In genomic region chr11:68028802-68029475, GRCh38 we compare ENCODE assay signal across 11 cellular contexts. TPM values are rescaled to one million over a fixed set of nuclear protein-coding genes. Genes with fewer than 3 reads are reported as not detected.
DNase-seq lines count a peak whose midpoint lies in the region; ATAC-seq and TF ChIP-seq lines count a peak whose summit lies in the region.
"Had no signal": no experiment of that assay in that cellular context is flagged by ENCODE, and none has a peak within 500 bp of the region (broad histone marks: within the 10 kb centered on the region; RNA-seq: fewer than 3 reads in every experiment).

No MANE protein-coding gene starts in this region.

- 82 to 90% (median 84%) methylated on average over 12 of the region's 12 CpGs for WGBS in psoas muscle, 3 donors

- H3K4me3 ChIP-seq in OCI-LY1 (ENCODE audit: low read depth, low read length, poor library complexity, severe bottlenecking) (peak overlapping the region; percentile 85), psoas muscle (peak overlapping the region; percentile 86)

- peak overlapping the region; percentile 69; the same call in 1 of the 2 replicates for H3K9ac ChIP-seq in OCI-LY1 (ENCODE audit: low read length)

- CTCF ChIA-PET in activated CD4-positive, alpha-beta T cell treated with anti-CD3 and anti-CD28 coated beads for 36 hours (lab: Charles Lee): interaction anchor here (0.7 to 1.0 kb wide), 2 partner anchors 9 to 10 kb away, joined by 3 read pairs; partner anchors contain the start of gene TCIRG1
- CTCF ChIA-PET in HEK293T (lab: Yijun Ruan, JAX): no interaction called here

- intact Hi-C loops in activated CD4-positive, alpha-beta T cell treated with anti-CD3 and anti-CD28 coated beads for 36 hours (cut with DNase I, micrococcal nuclease): no loop called here
- intact Hi-C loops in dendritic cell treated with granulocyte-macrophage colony-stimulating factor and Interleukin-4, amounts not matched to agents 40 ng/mL and 50 ng/mL, for 4 days (cut with micrococcal nuclease): no loop called here
- intact Hi-C loops in psoas muscle (cut with DNase I): no loop called here

- TF ChIP-seq CTCF in OCI-LY1 (IDR thresholded peaks at IDR 0.05; ENCODE audit: low read length): no peak
- no peak for TF ChIP-seq CTCF in psoas muscle (IDR thresholded peaks at IDR 0.05)

- H3K27me3 ChIP-seq in OCI-LY1 (ENCODE audit: insufficient read depth, low read length) (no peaks in the 10 kb centered on the region), psoas muscle (ENCODE audit: insufficient read depth in 3 of 3, low read length in 2 of 3) (no peaks in the 10 kb centered on the region)
- H3K27me3 ChIP-seq: uterus had no signal

- H3K9me3 ChIP-seq in OCI-LY1 (ENCODE audit: low read length) (no peaks in the 10 kb centered on the region), psoas muscle (no peaks in the 10 kb centered on the region)
- H3K9me3 ChIP-seq: uterus had no signal

- H4K20me1 ChIP-seq in OCI-LY1 (ENCODE audit: insufficient read depth, low read length): no peaks in the 10 kb centered on the region

- no peak for ATAC-seq in activated CD4-positive, alpha-beta T cell treated with anti-CD3 and anti-CD28 coated beads for 36 hours
- no peak for ATAC-seq in psoas muscle
- ATAC-seq: left cardiac atrium had no signal

- H3F3A ChIP-seq in OCI-LY1 (ENCODE audit: insufficient read depth, low read length): no peaks in the 10 kb centered on the region

- no peaks in the 10 kb centered on the region for H3K79me2 ChIP-seq in OCI-LY1 (ENCODE audit: insufficient read depth, low read length)

- no peak overlapping the region for H2AFZ ChIP-seq in OCI-LY1 (ENCODE audit: low read length)

- POLR2A ChIA-PET in activated CD4-positive, alpha-beta T cell treated with anti-CD3 and anti-CD28 coated beads for 36 hours (lab: Charles Lee): no interaction called here
- POLR2A ChIA-PET in HEK293T (lab: Yijun Ruan, JAX): interaction anchor here (6.2 kb wide), 1 partner anchor 13 kb away, joined by 43 read pairs; the partner anchor contains the start of gene TCIRG1

- H3K27ac ChIP-seq in OCI-LY1 (ENCODE audit: low read depth, low read length, poor library complexity, severe bottlenecking) (no peak overlapping the region), psoas muscle (no peak overlapping the region)
- H3K27ac ChIP-seq: uterus had no signal

- H3K27me3 Mint-ChIP-seq in activated CD4-positive, alpha-beta T cell treated with anti-CD3 and anti-CD28 coated beads for 36 hours: no peaks in the 10 kb centered on the region
- H3K27me3 Mint-ChIP-seq in dendritic cell treated with granulocyte-macrophage colony-stimulating factor and Interleukin-4, amounts not matched to agents 40 ng/mL and 50 ng/mL, for 4 days: no peaks in the 10 kb centered on the region

- peak overlapping the region; percentile 96 for H3K4me3 Mint-ChIP-seq in activated CD4-positive, alpha-beta T cell treated with anti-CD3 and anti-CD28 coated beads for 36 hours
- H3K4me3 Mint-ChIP-seq in dendritic cell treated with granulocyte-macrophage colony-stimulating factor and Interleukin-4, amounts not matched to agents 40 ng/mL and 50 ng/mL, for 4 days: no peak overlapping the region

- peaks cover 28% of the 10 kb centered on the region for H3K4me1 ChIP-seq in OCI-LY1 (ENCODE audit: insufficient read depth, low read length, severe bottlenecking)
- peaks cover 23% of the 10 kb centered on the region for H3K4me1 ChIP-seq in psoas muscle

- peak overlapping the region; percentile 66 for H3K27ac Mint-ChIP-seq in activated CD4-positive, alpha-beta T cell treated with anti-CD3 and anti-CD28 coated beads for 36 hours
- H3K27ac Mint-ChIP-seq in dendritic cell treated with granulocyte-macrophage colony-stimulating factor and Interleukin-4, amounts not matched to agents 40 ng/mL and 50 ng/mL, for 4 days: peak overlapping the region; percentile 93

- H3K4me2 ChIP-seq in OCI-LY1 (ENCODE audit: low read length): peak overlapping the region; percentile 69

- peaks cover 8% of the 10 kb centered on the region for H3K36me3 Mint-ChIP-seq in activated CD4-positive, alpha-beta T cell treated with anti-CD3 and anti-CD28 coated beads for 36 hours (ENCODE audit: low read depth)
- H3K36me3 Mint-ChIP-seq in dendritic cell treated with granulocyte-macrophage colony-stimulating factor and Interleukin-4, amounts not matched to agents 40 ng/mL and 50 ng/mL, for 4 days (ENCODE audit: low read depth): peaks cover 86% of the 10 kb centered on the region

- DNase-seq in activated CD4-positive, alpha-beta T cell treated with anti-CD3 and anti-CD28 coated beads for 36 hours: no peak
- DNase-seq in activated CD4-positive, alpha-beta T cell treated with anti-CD3 and anti-CD28 coated beads, Interleukin-2, amount 50 U/mL, for 4 hours: no peak
- DNase-seq in psoas muscle: no peak
- DNase-seq in HK-2 (ENCODE audit: unreplicated experiment): no peak
- no peak for DNase-seq in effector CD8-positive, alpha-beta T cell (lab: John Stamatoyannopoulos, UW)
- DNase-seq in HEK293T (ENCODE audit: extremely low spot score): no peak
- DNase-seq: left cardiac atrium, NCI-H187, uterus had no signal

- H3K4me1 Mint-ChIP-seq in activated CD4-positive, alpha-beta T cell treated with anti-CD3 and anti-CD28 coated beads for 36 hours: peaks cover 26% of the 10 kb centered on the region
- H3K4me1 Mint-ChIP-seq in dendritic cell treated with granulocyte-macrophage colony-stimulating factor and Interleukin-4, amounts not matched to agents 40 ng/mL and 50 ng/mL, for 4 days (ENCODE audit: low read depth): peaks cover 47% of the 10 kb centered on the region

- no peaks in the 10 kb centered on the region for H3K9me3 Mint-ChIP-seq in activated CD4-positive, alpha-beta T cell treated with anti-CD3 and anti-CD28 coated beads for 36 hours (ENCODE audit: low read depth)
- no peaks in the 10 kb centered on the region for H3K9me3 Mint-ChIP-seq in dendritic cell treated with granulocyte-macrophage colony-stimulating factor and Interleukin-4, amounts not matched to agents 40 ng/mL and 50 ng/mL, for 4 days

- H3K9me2 ChIP-seq in OCI-LY1 (ENCODE audit: low read depth, low read length): no peaks in the 10 kb centered on the region

- H3K36me3 ChIP-seq in OCI-LY1 (ENCODE audit: insufficient read depth, low read length) (peaks cover 19% of the 10 kb centered on the region), psoas muscle (ENCODE audit: insufficient read depth in 1 of 2, low read depth in 1 of 2) (peaks cover 0 to 25% of the 10 kb centered on the region in 2 donors)
- H3K36me3 ChIP-seq: uterus had no signal

TF ChIP-seq in HEK293T, 16 proteins besides CTCF, POLR2A, EP300 and RAD21:
- TF ChIP-seq SP1 (IDR thresholded peaks at IDR 0.05): no peak
- TF ChIP-seq FOXM1 (IDR thresholded peaks at IDR 0.05; ENCODE audit: borderline replicate concordance): no peak
- TF ChIP-seq ZNF384 (IDR thresholded peaks at IDR 0.05): no peak
- TF ChIP-seq FOXK2 (IDR thresholded peaks at IDR 0.05): no peak
- no peak for TF ChIP-seq LEF1 (IDR thresholded peaks at IDR 0.05; ENCODE audit: borderline replicate concordance)
- TF ChIP-seq NFRKB (IDR thresholded peaks at IDR 0.05): no peak
- no peak for TF ChIP-seq ARNT (IDR thresholded peaks at IDR 0.05)
- TF ChIP-seq TARDBP (IDR thresholded peaks at IDR 0.05): no peak
- TF ChIP-seq FOXA1 (IDR thresholded peaks at IDR 0.05): no peak
- TF ChIP-seq ELF4 (IDR thresholded peaks at IDR 0.05): no peak
- TF ChIP-seq CTBP1 (IDR thresholded peaks at IDR 0.05; ENCODE audit: borderline replicate concordance): no peak
- no peak for TF ChIP-seq SUZ12 (IDR thresholded peaks at IDR 0.05)
- TF ChIP-seq PKNOX1 (IDR thresholded peaks at IDR 0.05): no peak
- TF ChIP-seq L3MBTL2 (conservative IDR thresholded peaks at IDR 0.05): no peak
- no peak for TF ChIP-seq BHLHE40 (IDR thresholded peaks at IDR 0.05; ENCODE audit: borderline replicate concordance)
- no peak for TF ChIP-seq HDGF (IDR thresholded peaks at IDR 0.05; ENCODE audit: borderline replicate concordance)

RNA-seq across cellular contexts. Expression of gene NDUFS8, which starts 1.5 kb away (rescaled TPM):
- total RNA-seq in activated CD4-positive, alpha-beta T cell treated with anti-CD3 and anti-CD28 coated beads for 36 hours: 100 to 1,000 TPM; 108 to 113 TPM
- 100 to 1,000 TPM; 204 to 328 (median 241) TPM for total RNA-seq in psoas muscle
- 100 to 1,000 TPM; 193 to 390 (median 328) TPM for polyA plus RNA-seq in psoas muscle

RNA-seq across cellular contexts. Expression of gene TCIRG1, which starts 9.9 kb away (rescaled TPM):
- 100 to 1,000 TPM; 117 to 151 TPM for total RNA-seq in activated CD4-positive, alpha-beta T cell treated with anti-CD3 and anti-CD28 coated beads for 36 hours
- total RNA-seq in psoas muscle: 10 to 100 TPM; 11.4 to 14.6 (median 12.7) TPM
- 10 to 100 TPM; 10.9 to 20.1 (median 11.8) TPM for polyA plus RNA-seq in psoas muscle

RNA-seq across cellular contexts. Expression of gene ALDH3B1, which starts 18.8 kb away (rescaled TPM):
- not detected for total RNA-seq in activated CD4-positive, alpha-beta T cell treated with anti-CD3 and anti-CD28 coated beads for 36 hours
- 1 to 10 TPM; 1.7 to 3.3 (median 2.2) TPM for total RNA-seq in psoas muscle
- 1 to 10 TPM in 2 of 3 donors, under 1 TPM in 1; 0.83 to 1.8 (median 1.4) TPM for polyA plus RNA-seq in psoas muscle

RNA-seq across cellular contexts. Expression of gene UNC93B1, which starts 25.0 kb away (rescaled TPM):
- 10 to 100 TPM; 16.3 to 16.7 TPM for total RNA-seq in activated CD4-positive, alpha-beta T cell treated with anti-CD3 and anti-CD28 coated beads for 36 hours
- 1 to 10 TPM; 3.8 to 5.2 (median 4.8) TPM for total RNA-seq in psoas muscle
- 1 to 10 TPM; 1.9 to 5.9 (median 4.0) TPM for polyA plus RNA-seq in psoas muscle

Comparison
In these comparisons a context has a peak if more than half of its experiments do, and no peak if none do; other contexts are left out.
1. RNA of gene TCIRG1, which starts 9.9 kb away (total RNA-seq): 117 to 151 TPM in activated CD4-positive, alpha-beta T cell treated with anti-CD3 and anti-CD28 coated beads for 36 hours; 11.4 to 14.6 TPM in psoas muscle; every median in the first group is over 4 times any median in the second.